Comparison of ENCODE assay signal across 1 cellular context in genomic region chr10:31197886-31198285, GRCh38.
TF ChIP-seq lines count a peak whose summit lies in the region.

No MANE protein-coding gene starts in this region.

TF ChIP-seq in GM23338, 12 proteins besides CTCF, POLR2A, EP300 and RAD21 (continued from another document):
- TF ChIP-seq REST (IDR thresholded peaks at IDR 0.05; ENCODE audit: unreplicated experiment): no peak
- no peak for TF ChIP-seq NANOG (IDR thresholded peaks at IDR 0.05; ENCODE audit: borderline replicate concordance)
- no peak for TF ChIP-seq EZH2 (IDR thresholded peaks at IDR 0.05; ENCODE audit: low read depth, unreplicated experiment)
- no peak for TF ChIP-seq STAT1 (IDR thresholded peaks at IDR 0.05; ENCODE audit: unreplicated experiment)
- no peak for TF ChIP-seq EZH2phosphoT487 (IDR thresholded peaks at IDR 0.05; ENCODE audit: unreplicated experiment)
